Comparison of ENCODE assay signal across 23 cellular contexts in the genomic region with DNA sequence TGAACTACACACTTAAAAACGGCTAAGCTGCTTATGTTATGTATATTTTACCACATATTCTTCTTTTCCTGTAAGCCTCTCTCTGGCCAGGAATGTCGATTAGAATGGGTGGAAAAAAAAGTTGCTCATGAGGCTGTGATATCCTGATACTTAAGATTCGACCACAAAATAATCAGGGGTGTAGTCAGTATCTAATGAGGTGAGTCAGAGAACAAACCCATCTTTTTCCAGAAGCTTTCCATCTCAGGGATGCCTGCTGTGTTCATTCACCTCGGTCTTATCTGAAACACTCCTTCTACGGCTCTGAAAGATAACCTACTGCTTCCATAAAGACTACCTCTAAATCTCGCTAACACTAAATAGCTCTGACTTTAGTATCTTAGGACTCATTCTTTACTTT.
DNase-seq lines count a peak whose midpoint lies in the region; ATAC-seq and TF ChIP-seq lines count a peak whose summit lies in the region.
"Had no signal": no experiment of that assay in that cellular context is flagged by ENCODE, and none has a peak within 500 bp of the region (broad histone marks: within the 10 kb centered on the region; RNA-seq: fewer than 3 reads in every experiment).

No MANE protein-coding gene starts in this region.

- H2BK5ac ChIP-seq in mesendoderm (ENCODE audit: low read length), result no peak overlapping the region

- peaks cover 22% of the 10 kb centered on the region for H3K4me1 ChIP-seq in GM23248 (ENCODE audit: insufficient read depth)
- H3K4me1 ChIP-seq in mesendoderm (ENCODE audit: control insufficient read depth, low read depth, low read length), result no peaks in the 10 kb centered on the region
- H3K4me1 ChIP-seq: colonic mucosa, vagina had no signal

- H4K20me1 ChIP-seq in GM23248 (ENCODE audit: insufficient read depth), result no peaks in the 10 kb centered on the region

- H4K8ac ChIP-seq in mesendoderm (ENCODE audit: low read depth, low read length), result no peak overlapping the region

- H3K4me2 ChIP-seq in GM23248 (ENCODE audit: unreplicated experiment) (no peak overlapping the region), mesendoderm (ENCODE audit: low read length) (no peak overlapping the region)
- H3K4me2 ChIP-seq: GM23338 had no signal

- H3K9me3 ChIP-seq in GM23248 (ENCODE audit: low read depth), result no peaks in the 10 kb centered on the region
- H3K9me3 ChIP-seq: colonic mucosa, thoracic aorta, vagina had no signal

- no peak overlapping the region for H3K4ac ChIP-seq in mesendoderm (ENCODE audit: low read depth, low read length)

- no peaks in the 10 kb centered on the region for H3K9me2 ChIP-seq in GM23248 (ENCODE audit: insufficient read depth)

- H3K79me2 ChIP-seq in GM23248 (ENCODE audit: insufficient read depth) (peaks cover 87% of the 10 kb centered on the region), mesendoderm (ENCODE audit: control insufficient read depth, insufficient read depth, low read length) (no peaks in the 10 kb centered on the region)

- H3F3A ChIP-seq in GM23248 (ENCODE audit: insufficient read depth), result peaks cover 12% of the 10 kb centered on the region

- H2BK15ac ChIP-seq in mesendoderm (replicated peaks; ENCODE audit: low read depth), result no peak overlapping the region

- no peak overlapping the region for H2AFZ ChIP-seq in GM23248
- H2AFZ ChIP-seq: GM23338 had no signal

- H3K36me3 ChIP-seq in GM23248 (ENCODE audit: low read depth) (no peaks in the 10 kb centered on the region), mesendoderm (ENCODE audit: control insufficient read depth, insufficient read depth, low read length) (no peaks in the 10 kb centered on the region)
- H3K36me3 ChIP-seq: colonic mucosa, thoracic aorta, vagina had no signal

- H2AK5ac ChIP-seq in mesendoderm (ENCODE audit: low read length), result no peak overlapping the region

- H3K9ac ChIP-seq in GM23248, result peak overlapping the region; percentile 25; the same call in 1 of the 2 replicates
- no peak overlapping the region for H3K9ac ChIP-seq in mesendoderm (ENCODE audit: low read length)

- no peak overlapping the region for H4K5ac ChIP-seq in mesendoderm (ENCODE audit: low read length)

- WGBS in GM23248 (ENCODE audit: low coverage in 1 of 2, low lambda C conversion rate in 2 of 2, missing lambda C conversion rate in 2 of 2), 2 experiments, result 27 to 32% methylated on average over 4 to 6 of the region's 6 CpGs
- no CpG with 5 or more reads among the region's 6 CpGs for WGBS in mesendoderm (ENCODE audit: extremely low coverage, insufficient coverage, low lambda C conversion rate)

- DNase-seq in AG10803 (ENCODE audit: low read depth), result peak; percentile 30
- DNase-seq in GM23248, result peak; percentile 61
- peak; percentile 70 for DNase-seq in amniotic epithelial cell (ENCODE audit: low read depth)
- peak; percentile 36 for DNase-seq in mesendoderm
- no peak for DNase-seq in stimulated activated CD4-positive, alpha-beta T cell treated with anti-CD3 and anti-CD28 coated beads, Interleukin-2, amount 100 ng/mL, for 48 hours
- no peak for DNase-seq in activated T-cell treated with anti-CD3 and anti-CD28 coated beads for 4 hours
- DNase-seq: activated CD4-positive, alpha-beta T cell treated with anti-CD3 and anti-CD28 coated beads, Interleukin-2, amount 10 ng/mL, durations not matched to agents 24 days and 14 days; activated CD8-positive, alpha-beta memory T cell treated with anti-CD3 and anti-CD28 coated beads, Interleukin-2, amount 10 ng/mL, durations not matched to agents 7 days and 5 days; activated naive CD8-positive, alpha-beta T cell treated with anti-CD3 and anti-CD28 coated beads, Interleukin-2, amount 10 ng/mL, durations not matched to agents 7 days and 5 days; colonic mucosa; endodermal cell; Kasumi-1; left ventricle myocardium superior; NCI-H1092 treated with DMSO at 0.1 percent for 48 hours; NCI-H2081 treated with DMSO at 0.1 percent for 48 hours; NCI-H510A; posterior cingulate gyrus; SIG-M5 had no signal

- H3K79me1 ChIP-seq in mesendoderm (ENCODE audit: low read length), result no peaks in the 10 kb centered on the region

- H3K27ac ChIP-seq in GM23248, result peak overlapping the region; percentile 27
- no peak overlapping the region for H3K27ac ChIP-seq in mesendoderm (ENCODE audit: low read depth, low read length)
- H3K27ac ChIP-seq: colonic mucosa, thoracic aorta, vagina had no signal

- no peak for ATAC-seq in GM18511 (IDR thresholded peaks at IDR 0.05; ENCODE audit: unreplicated experiment)
- ATAC-seq: activated CD8-positive, alpha-beta memory T cell treated with anti-CD3 and anti-CD28 coated beads, Interleukin-2, amount 10 ng/mL, durations not matched to agents 7 days and 5 days; GM23338; left ventricle myocardium superior; sciatic nerve had no signal

- H3K27me3 ChIP-seq in GM23248 (replicated peaks; ENCODE audit: insufficient read depth), result no peaks in the 10 kb centered on the region
- H3K27me3 ChIP-seq in mesendoderm (ENCODE audit: insufficient read depth, low read length, poor library complexity), result no peaks in the 10 kb centered on the region
- H3K27me3 ChIP-seq: colonic mucosa, vagina had no signal

- no peak for TF ChIP-seq CTCF in AG10803 (conservative IDR thresholded peaks at IDR 0.05; ENCODE audit: low read length)

- no peak overlapping the region for H3K18ac ChIP-seq in mesendoderm (ENCODE audit: low read length)

- H3K4me3 ChIP-seq in AG10803 (ENCODE audit: low read length) (no peak overlapping the region), GM23248 (no peak overlapping the region), mesendoderm (ENCODE audit: low read length) (no peak overlapping the region)
- H3K4me3 ChIP-seq: colonic mucosa, GM23338, thoracic aorta, vagina had no signal

- H3K56ac ChIP-seq in mesendoderm (ENCODE audit: low read length), result no peak overlapping the region

- no peak overlapping the region for H3K23ac ChIP-seq in mesendoderm (ENCODE audit: low read length)

- no peak overlapping the region for H2BK120ac ChIP-seq in mesendoderm (ENCODE audit: low read depth, low read length)

- in situ Hi-C loops in GM23248 (cut with MboI), result no loop called here

Comparison
In these comparisons a context has a peak if more than half of its experiments do, and no peak if none do; other contexts are left out.
1. DNase-seq: peak in AG10803 (single experiment), GM23248 (single experiment), amniotic epithelial cell (single experiment) and mesendoderm (single experiment); none in stimulated activated CD4-positive, alpha-beta T cell treated with anti-CD3 and anti-CD28 coated beads, Interleukin-2, amount 100 ng/mL, for 48 hours (0 of 2) and activated T-cell treated with anti-CD3 and anti-CD28 coated beads for 4 hours (single experiment).